In genomic region chr17:39750131-39751015, GRCh38 we compare ENCODE assay signal across 1 cellular context.
TF ChIP-seq lines count a peak whose summit lies in the region.

No MANE protein-coding gene starts in this region.

TF ChIP-seq in HepG2, 621 proteins besides CTCF, POLR2A, EP300 and RAD21 (continued from another document and continues in another):
- TF ChIP-seq ZHX2 (IDR thresholded peaks at IDR 0.05; ENCODE audit: low read depth) (0 out of 2 replicates have a peak, but pooled peaks have one; percentile 55), ZHX2 (CRISPR knock-in tag; IDR thresholded peaks at IDR 0.05; ENCODE audit: borderline replicate concordance) (no peak), THAP7 (CRISPR knock-in tag; IDR thresholded peaks at IDR 0.05) (no peak), CCDC6 (CRISPR knock-in tag; IDR thresholded peaks at IDR 0.05) (no peak), DMTF1 (CRISPR knock-in tag; IDR thresholded peaks at IDR 0.05) (no peak), ZGPAT (CRISPR knock-in tag; IDR thresholded peaks at IDR 0.05) (peak; percentile 49; the same call in 1 of the 2 replicates), FUBP1 (CRISPR knock-in tag; IDR thresholded peaks at IDR 0.05; ENCODE audit: borderline replicate concordance) (0 out of 2 replicates have a peak, but pooled peaks have one; percentile 54), SRY (CRISPR knock-in tag; IDR thresholded peaks at IDR 0.05) (no peak), ZFP36L1 (CRISPR knock-in tag; IDR thresholded peaks at IDR 0.05) (no peak), HMG20A (CRISPR knock-in tag; IDR thresholded peaks at IDR 0.05; ENCODE audit: borderline replicate concordance) (peak; percentile 42; the same call in 1 of the 2 replicates), ZNF543 (CRISPR knock-in tag; IDR thresholded peaks at IDR 0.05) (no peak), TOE1 (CRISPR knock-in tag; IDR thresholded peaks at IDR 0.05) (no peak), PHF8 (CRISPR knock-in tag; IDR thresholded peaks at IDR 0.05) (0 out of 2 replicates have a peak, but pooled peaks have one; percentile 32), GZF1 (CRISPR knock-in tag; IDR thresholded peaks at IDR 0.05) (peak; percentile 32; the same call in 1 of the 2 replicates), ZNF569 (CRISPR knock-in tag; IDR thresholded peaks at IDR 0.05; ENCODE audit: borderline replicate concordance) (no peak), PAWR (CRISPR knock-in tag; IDR thresholded peaks at IDR 0.05; ENCODE audit: borderline replicate concordance) (no peak), ZNF431 (CRISPR knock-in tag; IDR thresholded peaks at IDR 0.05; ENCODE audit: borderline replicate concordance, low read depth) (no peak), ZSCAN12 (CRISPR knock-in tag; IDR thresholded peaks at IDR 0.05) (no peak), ZNF276 (CRISPR knock-in tag; IDR thresholded peaks at IDR 0.05; ENCODE audit: low read depth) (peak; percentile 47; the same call in 1 of the 2 replicates), HMG20B (CRISPR knock-in tag; conservative IDR thresholded peaks at IDR 0.05) (no peak), ZBTB38 (CRISPR knock-in tag; IDR thresholded peaks at IDR 0.05) (peak; percentile 34; the same call in 1 of the 2 replicates), ZNF207 (IDR thresholded peaks at IDR 0.05; ENCODE audit: borderline replicate concordance) (no peak), ZNF33B (CRISPR knock-in tag; IDR thresholded peaks at IDR 0.05) (0 out of 2 replicates have a peak, but pooled peaks have one; percentile 79), KLF16 (CRISPR knock-in tag; IDR thresholded peaks at IDR 0.05) (no peak), MED1 (CRISPR knock-in tag; IDR thresholded peaks at IDR 0.05) (peak; percentile 85), CCAR2 (optimal IDR thresholded peaks at IDR 0.05; ENCODE audit: low read depth, low read length) (no peak), SOX13 (IDR thresholded peaks at IDR 0.05) (no peak), SOX13 (CRISPR knock-in tag; conservative IDR thresholded peaks at IDR 0.05 in 1 of 2, IDR thresholded peaks at IDR 0.05 in 1 of 2) (peak in 1 of 2 experiments; percentile 47; a peak in 2 of 4 replicates), ZNF136 (CRISPR knock-in tag; IDR thresholded peaks at IDR 0.05; ENCODE audit: low read depth) (0 out of 2 replicates have a peak, but pooled peaks have one; percentile 51), ZNF558 (CRISPR knock-in tag; IDR thresholded peaks at IDR 0.05; ENCODE audit: borderline replicate concordance) (no peak), PLSCR1 (CRISPR knock-in tag; IDR thresholded peaks at IDR 0.05; ENCODE audit: borderline replicate concordance) (no peak), TIGD3 (CRISPR knock-in tag; IDR thresholded peaks at IDR 0.05; ENCODE audit: borderline replicate concordance) (no peak), ZSCAN30 (CRISPR knock-in tag; IDR thresholded peaks at IDR 0.05) (no peak), DRAP1 (CRISPR knock-in tag; IDR thresholded peaks at IDR 0.05) (no peak), SATB2 (CRISPR knock-in tag; IDR thresholded peaks at IDR 0.05) (no peak), ZNF780A (CRISPR knock-in tag; IDR thresholded peaks at IDR 0.05) (no peak), SUZ12 (IDR thresholded peaks at IDR 0.05; ENCODE audit: low read depth, low read length) (no peak), ZNF350 (CRISPR knock-in tag; IDR thresholded peaks at IDR 0.05; ENCODE audit: borderline replicate concordance, low read depth) (peak; percentile 88), HHEX (CRISPR knock-in tag; IDR thresholded peaks at IDR 0.05) (no peak), ONECUT2 (CRISPR knock-in tag; IDR thresholded peaks at IDR 0.05) (no peak), TMF1 (CRISPR knock-in tag; IDR thresholded peaks at IDR 0.05; ENCODE audit: low read depth) (no peak), JUNB (CRISPR knock-in tag; IDR thresholded peaks at IDR 0.05; ENCODE audit: borderline replicate concordance) (no peak), PBX2 (CRISPR knock-in tag; IDR thresholded peaks at IDR 0.05) (peak; percentile 37; the same call in 1 of the 2 replicates), KLF6 (CRISPR knock-in tag; IDR thresholded peaks at IDR 0.05) (no peak), ZNF562 (CRISPR knock-in tag; IDR thresholded peaks at IDR 0.05; ENCODE audit: borderline replicate concordance) (no peak)
